Comparison of ENCODE assay signal across 18 cellular contexts in genomic region chr1:52907068-52907811, GRCh38. TPM values are rescaled to one million over a fixed set of nuclear protein-coding genes. Genes with fewer than 3 reads are reported as not detected.
DNase-seq lines count a peak whose midpoint lies in the region; ATAC-seq, FAIRE-seq and TF ChIP-seq lines count a peak whose summit lies in the region.
"Had no signal": no experiment of that assay in that cellular context is flagged by ENCODE, and none has a peak within 500 bp of the region (broad histone marks: within the 10 kb centered on the region; RNA-seq: fewer than 3 reads in every experiment).

No MANE protein-coding gene starts in this region.

- peaks cover 0 to 7% (median 0%) of the 10 kb centered on the region in 7 donors for H3K4me1 Mint-ChIP-seq in naive thymus-derived CD4-positive, alpha-beta T cell
- H3K4me1 Mint-ChIP-seq: CD14-positive monocyte had no signal

- peaks cover 4% of the 10 kb centered on the region for H3K9me1 ChIP-seq in K562 (ENCODE audit: control insufficient read depth, insufficient read depth, low read length)

- 63% methylated on average over 6 of the region's 9 CpGs for WGBS in K562 (ENCODE audit: insufficient coverage, low coverage, missing lambda C conversion rate)

- no peak for TF ChIP-seq CTCF in K562 (IDR thresholded peaks at IDR 0.05 in 2 of 3, conservative IDR thresholded peaks at IDR 0.05 in 1 of 3; ENCODE audit: insufficient read depth in 2 of 3, low read depth in 1 of 3, low read length in 3 of 3)
- TF ChIP-seq CTCF in osteoblast (IDR thresholded peaks at IDR 0.05; ENCODE audit: extremely low read depth, low read depth, low read length) = no peak

- H3K27me3 ChIP-seq in K562 (ENCODE audit: control insufficient read depth in 2 of 2, insufficient read depth in 2 of 2, low read length in 2 of 2) = no peaks in the 10 kb centered on the region
- no peaks in the 10 kb centered on the region for H3K27me3 ChIP-seq in naive thymus-derived CD4-positive, alpha-beta T cell (ENCODE audit: control insufficient read depth in 2 of 2, insufficient read depth in 2 of 2, low read length in 2 of 2)
- H3K27me3 ChIP-seq in osteoblast (ENCODE audit: insufficient read depth, low read length) = no peaks in the 10 kb centered on the region

- DNase-seq in EL (peak; percentile 29), NCI-H226 (peak; percentile 63), K562 (ENCODE audit: extremely low read depth in 1 of 4, low spot score in 3 of 4) (peak; percentile 86 to 89 (median 86)), mesenteric fat pad (ENCODE audit: low spot score) (peak; percentile 35), activated gamma-delta T cell treated with Interleukin-2 at 50 U/mL for 16 hours (no peak), head of caudate nucleus (no peak), osteoblast (ENCODE audit: insufficient read length, low spot score, missing footprints) (no peak)
- DNase-seq in naive thymus-derived CD4-positive, alpha-beta T cell = no peak
- DNase-seq: ACHN, AML-193, COR-L47, NCI-H1417 treated with DMSO at 0.1 percent for 48 hours, NCI-H1930, NCI-H446 had no signal

- no peaks in the 10 kb centered on the region for H3K9me3 Mint-ChIP-seq in naive thymus-derived CD4-positive, alpha-beta T cell
- H3K9me3 Mint-ChIP-seq: CD14-positive monocyte had no signal

- H4K20me1 ChIP-seq in K562 (replicated peaks; ENCODE audit: control insufficient read depth, insufficient read depth, low read length) (no peaks in the 10 kb centered on the region), osteoblast (ENCODE audit: insufficient read depth, low read length) (no peaks in the 10 kb centered on the region)

- H2AFZ ChIP-seq in K562 (ENCODE audit: low read depth, low read length) (no peak overlapping the region), osteoblast (ENCODE audit: low read length) (no peak overlapping the region)
- H2AFZ ChIP-seq: PC-9 had no signal

- H3K79me2 ChIP-seq in K562 (ENCODE audit: control insufficient read depth, insufficient read depth, low read length) = no peaks in the 10 kb centered on the region
- H3K79me2 ChIP-seq in osteoblast (ENCODE audit: insufficient read depth, low read length) = no peaks in the 10 kb centered on the region

- peak; percentile 87 for FAIRE-seq in K562 (lab: Jason Lieb, UNC)

- H3K36me3 ChIP-seq in K562 (ENCODE audit: control insufficient read depth, insufficient read depth, low read length) = peaks cover 6% of the 10 kb centered on the region; the same call in 2 of the 3 replicates
- peaks cover 0 to 35% (median 0%) of the 10 kb centered on the region in 3 experiments for H3K36me3 ChIP-seq in naive thymus-derived CD4-positive, alpha-beta T cell (ENCODE audit: control insufficient read depth in 2 of 3, insufficient read depth in 3 of 3, low read length in 3 of 3)
- H3K36me3 ChIP-seq in osteoblast (ENCODE audit: insufficient read depth, low read length) = peaks cover 3% of the 10 kb centered on the region
- H3K36me3 ChIP-seq: HAP-1 had no signal

- no peaks in the 10 kb centered on the region for H3K27me3 Mint-ChIP-seq in naive thymus-derived CD4-positive, alpha-beta T cell

- POLR2A ChIA-PET in K562 (lab: Yijun Ruan, JAX) = interaction anchor here (0.8 kb wide), 1 partner anchor 55 kb away, joined by 5 read pairs; no protein-coding TSS in a partner anchor
- POLR2A ChIA-PET in naive thymus-derived CD4-positive, alpha-beta T cell (lab: Charles Lee) = no interaction called here

- TF ChIP-seq RAD21 in K562 (CRISPR knock-in tag; conservative IDR thresholded peaks at IDR 0.05 in 1 of 2, IDR thresholded peaks at IDR 0.05 in 1 of 2) = no peak

- peak; percentile 43; the same call in 1 of the 2 replicates for TF ChIP-seq EP300 in K562 (IDR thresholded peaks at IDR 0.05; ENCODE audit: low read length)

- in situ Hi-C loops in K562 (cut with MboI) = loop anchor here (25.0 kb wide), 1 partner anchor 280 kb away; the partner anchor contains the start of gene CPT2

- H3K9me3 ChIP-seq in K562 (replicated peaks; ENCODE audit: control insufficient read depth, insufficient read depth, low read depth, low read length) (no peaks in the 10 kb centered on the region), osteoblast (ENCODE audit: low read depth, low read length) (no peaks in the 10 kb centered on the region)
- H3K9me3 ChIP-seq in naive thymus-derived CD4-positive, alpha-beta T cell (ENCODE audit: control insufficient read depth in 2 of 3, low read length in 3 of 3) = no peaks in the 10 kb centered on the region
- H3K9me3 ChIP-seq: HAP-1 had no signal

- H3K9ac ChIP-seq in K562 (ENCODE audit: insufficient read depth in 1 of 2, low read depth in 2 of 2, low read length in 2 of 2) = peak overlapping the region in 1 of 2 experiments; percentile 63; a peak in 2 of 4 replicates

- H3K27ac ChIP-seq in K562 (ENCODE audit: extremely low read depth, low read depth, low read length) (no peak overlapping the region; the same call in 2 of the 3 replicates), osteoblast (ENCODE audit: low read depth, low read length) (no peak overlapping the region)
- no peak overlapping the region for H3K27ac ChIP-seq in naive thymus-derived CD4-positive, alpha-beta T cell (ENCODE audit: low read depth, low read length)
- H3K27ac ChIP-seq: PC-9 had no signal

- H3K4me3 Mint-ChIP-seq in naive thymus-derived CD4-positive, alpha-beta T cell = no peak overlapping the region
- H3K4me3 Mint-ChIP-seq: CD14-positive monocyte had no signal

- H3K36me3 Mint-ChIP-seq in naive thymus-derived CD4-positive, alpha-beta T cell = peaks cover 0 to 37% (median 5%) of the 10 kb centered on the region in 5 donors

- no peak for TF ChIP-seq POLR2A in K562 (conservative IDR thresholded peaks at IDR 0.05)

- ATAC-seq in K562 = peak; percentile 49
- no peak for ATAC-seq in naive thymus-derived CD4-positive, alpha-beta T cell

- H3K4me2 ChIP-seq in K562 (ENCODE audit: insufficient read depth, low read length) = peak overlapping the region; percentile 24
- no peak overlapping the region for H3K4me2 ChIP-seq in osteoblast (ENCODE audit: insufficient read depth, low read length)
- H3K4me2 ChIP-seq: PC-9 had no signal

- no peak overlapping the region for H3K27ac Mint-ChIP-seq in naive thymus-derived CD4-positive, alpha-beta T cell

- intact Hi-C loops in K562 (cut with micrococcal nuclease) (loop anchor here (5.0 to 10.0 kb wide), 2 partner anchors 158 to 205 kb away; partner anchors contain the start of gene PODN), head of caudate nucleus (cut with DNase I) (no loop called here)
- intact Hi-C loops in naive thymus-derived CD4-positive, alpha-beta T cell (cut with micrococcal nuclease) = no loop called here

- no peak overlapping the region for H3K4me3 ChIP-seq in K562
- H3K4me3 ChIP-seq in naive thymus-derived CD4-positive, alpha-beta T cell (ENCODE audit: low read length) = no peak overlapping the region
- H3K4me3 ChIP-seq in osteoblast (ENCODE audit: insufficient read depth, low read length) = no peak overlapping the region
- H3K4me3 ChIP-seq: HAP-1, PC-9 had no signal

- no TSS peak for BruUV-seq in K562 (replicated peaks; lab: Mats Ljungman, UMichigan)

- H3K4me1 ChIP-seq in K562 (replicated peaks in 1 of 2; ENCODE audit: control insufficient read depth in 2 of 2, insufficient read depth in 2 of 2, low read length in 2 of 2) (peaks cover 51 to 53% of the 10 kb centered on the region in 2 experiments), osteoblast (ENCODE audit: insufficient read depth, low read length) (peaks cover 3% of the 10 kb centered on the region)
- no peaks in the 10 kb centered on the region for H3K4me1 ChIP-seq in naive thymus-derived CD4-positive, alpha-beta T cell (ENCODE audit: control insufficient read depth in 2 of 2, insufficient read depth in 2 of 2, low read length in 2 of 2)

- CTCF ChIA-PET in K562 (lab: Yijun Ruan, JAX; ENCODE audit: low intra/inter-chr PET ratio) = no interaction called here
- CTCF ChIA-PET in naive thymus-derived CD4-positive, alpha-beta T cell (lab: Charles Lee) = interaction anchor here (0.7 kb wide), 1 partner anchor 15 kb away, joined by 3 read pairs; no protein-coding TSS in a partner anchor

RNA-seq across cellular contexts. Expression of gene ECHDC2, which starts 14.3 kb away (rescaled TPM):
- total RNA-seq in K562 (2011; cell fraction: chromatin; rRNA removed; ENCODE audit: low replicate concordance) = 2.1 and 2.8 TPM in 2 replicates
- 0.83 and 1.8 TPM in 2 replicates for total RNA-seq in K562 (2011; cell fraction: nucleolus; rRNA removed)
- total RNA-seq in K562 (2011; cell fraction: nucleoplasm; rRNA removed) = 0.51 and 1.7 TPM in 2 replicates
- total RNA-seq in K562 (2014; rRNA removed) (not detected in 2 replicates), K562 (2014; rRNA removed; fragmentation: Illumina TruSeq; extraction: Trizol) (0.38 TPM in 1 of 2 replicates, not detected in the other), K562 (2015; rRNA removed; fragmentation: Illumina TruSeq; extraction: Trizol) (0.26 and 0.29 TPM in 2 replicates), K562 (2021) (0.69 and 1.5 TPM in 2 replicates), mesenteric fat pad (105 TPM), osteoblast (48.5 and 50.4 TPM in 2 replicates)
- polyA plus RNA-seq in K562 (2011; rRNA removed) (0.38 and 0.74 TPM in 2 replicates), K562 (2014; fragmentation: Illumina TruSeq; extraction: Trizol) (0.17 TPM in 1 of 2 replicates, not detected in the other), K562 (2014; fragmentation: Nextera tagmentation; extraction: Ambion mirVana) (1 to 10 TPM; 2.0 to 2.6 TPM), K562 (2014; rRNA removed) (0.12 and 1.3 TPM in 2 replicates)
- polyA plus RNA-seq in K562 (2011; cell fraction: cytosol; rRNA removed) = 0.12 and 0.50 TPM in 2 replicates
- 1.1 and 1.6 TPM in 2 replicates for polyA plus RNA-seq in K562 (2011; cell fraction: nucleus; rRNA removed)
- 5.6 and 5.9 TPM in 2 replicates for polyA plus RNA-seq in K562 (2012)
- 0.30 TPM in 1 of 2 replicates, not detected in the other for polyA minus RNA-seq in K562 (2011; rRNA and poly(A)+ RNA removed)
- not detected in 2 replicates for polyA minus RNA-seq in K562 (2011; cell fraction: cytosol; rRNA and poly(A)+ RNA removed)
- polyA minus RNA-seq in K562 (2011; cell fraction: nucleus; rRNA and poly(A)+ RNA removed) = 0.13 and 1.3 TPM in 2 replicates
- total RNA-seq in naive thymus-derived CD4-positive, alpha-beta T cell = 100 to 1,000 TPM in 4 of 5 experiments, 10 to 100 TPM in 1; 77.6 to 200 (median 194) TPM
- 10 to 100 TPM; 31.8 to 33.0 TPM for polyA plus RNA-seq in naive thymus-derived CD4-positive, alpha-beta T cell
- total RNA-seq: G401 had no signal

RNA-seq across cellular contexts. Expression of gene SCP2, which starts 19.8 kb away (rescaled TPM):
- total RNA-seq in K562 (2011; cell fraction: chromatin; rRNA removed; ENCODE audit: low replicate concordance) = 29.9 and 35.2 TPM in 2 replicates
- 7.8 and 8.3 TPM in 2 replicates for total RNA-seq in K562 (2011; cell fraction: nucleolus; rRNA removed)
- total RNA-seq in K562 (2011; cell fraction: nucleoplasm; rRNA removed) = 15.8 and 32.7 TPM in 2 replicates
- 57.7 and 63.8 TPM in 2 replicates for total RNA-seq in K562 (2014; rRNA removed)
- 135 and 151 TPM in 2 replicates for total RNA-seq in K562 (2014; rRNA removed; fragmentation: Illumina TruSeq; extraction: Trizol)
- 110 and 116 TPM in 2 replicates for total RNA-seq in K562 (2015; rRNA removed; fragmentation: Illumina TruSeq; extraction: Trizol)
- total RNA-seq in K562 (2021) = 71.0 and 73.6 TPM in 2 replicates
- polyA plus RNA-seq in K562 (2011; rRNA removed) = 76.7 and 84.5 TPM in 2 replicates
- 14.6 and 36.1 TPM in 2 replicates for polyA plus RNA-seq in K562 (2011; cell fraction: cytosol; rRNA removed)
- 24.8 and 39.1 TPM in 2 replicates for polyA plus RNA-seq in K562 (2011; cell fraction: nucleus; rRNA removed)
- polyA plus RNA-seq in K562 (2012) = 78.8 and 97.2 TPM in 2 replicates
- polyA plus RNA-seq in K562 (2014; fragmentation: Illumina TruSeq; extraction: Trizol) = 101 and 106 TPM in 2 replicates
- polyA plus RNA-seq in K562 (2014; fragmentation: Nextera tagmentation; extraction: Ambion mirVana) = 100 to 1,000 TPM; 197 to 258 TPM
- 78.7 and 81.8 TPM in 2 replicates for polyA plus RNA-seq in K562 (2014; rRNA removed)
- 59.6 and 66.7 TPM in 2 replicates for polyA minus RNA-seq in K562 (2011; rRNA and poly(A)+ RNA removed)
- polyA minus RNA-seq in K562 (2011; cell fraction: cytosol; rRNA and poly(A)+ RNA removed) = 24.9 and 31.2 TPM in 2 replicates
- 10.0 and 22.5 TPM in 2 replicates for polyA minus RNA-seq in K562 (2011; cell fraction: nucleus; rRNA and poly(A)+ RNA removed)
- total RNA-seq in mesenteric fat pad = 153 TPM
- total RNA-seq in naive thymus-derived CD4-positive, alpha-beta T cell = 10 to 100 TPM; 39.4 to 88.7 (median 48.3) TPM
- polyA plus RNA-seq in naive thymus-derived CD4-positive, alpha-beta T cell = 100 to 1,000 TPM; 105 to 163 TPM
- 171 and 182 TPM in 2 replicates for total RNA-seq in osteoblast

Comparison
In these comparisons a context has a peak if more than half of its experiments do, and no peak if none do; other contexts are left out.
1. DNase-seq: peak in EL (single experiment), NCI-H226 (single experiment), K562 (4 of 4) and mesenteric fat pad (single experiment); none in activated gamma-delta T cell treated with Interleukin-2 at 50 U/mL for 16 hours (single experiment), naive thymus-derived CD4-positive, alpha-beta T cell (0 of 9), head of caudate nucleus (0 of 42) and osteoblast (single experiment).
2. RNA of gene ECHDC2, which starts 14.3 kb away (total RNA-seq): 77.6 to 200 TPM in naive thymus-derived CD4-positive, alpha-beta T cell, 105 TPM in mesenteric fat pad (single experiment) and 48.5 to 50.4 TPM in osteoblast; 0.26 to 2.8 TPM in K562; every median in the first group is over 10 times any median in the second.